26 cellular contexts compared by ENCODE assay signal in genomic region chr3:127264794-127265514, GRCh38. TPM values are rescaled to one million over a fixed set of nuclear protein-coding genes. Genes with fewer than 3 reads are reported as not detected.
"Had no signal": no experiment of that assay in that cellular context is flagged by ENCODE, and none has a peak within 500 bp of the region (broad histone marks: within the 10 kb centered on the region; RNA-seq: fewer than 3 reads in every experiment).

No MANE protein-coding gene starts in this region.

- H3K27ac Mint-ChIP-seq: dendritic cell treated with granulocyte-macrophage colony-stimulating factor and Interleukin-4, amounts not matched to agents 40 ng/mL and 50 ng/mL, for 4 days; nephron; stimulated activated naive B cell treated with anti-CD40 and anti-IgM and Interleukin-4, amounts not matched to agents 10 μg/mL and 1 μg/mL and 100 μg/mL, for 72 hours had no signal

- H3K4me1 ChIP-seq: heart left ventricle, sigmoid colon, transverse colon had no signal

- H3K4me1 Mint-ChIP-seq: naive B cell; nephron; stimulated activated naive B cell treated with anti-CD40 and anti-IgM and Interleukin-4, amounts not matched to agents 10 μg/mL and 1 μg/mL and 100 μg/mL, for 72 hours; stimulated activated naive CD8-positive, alpha-beta T cell treated with anti-CD3 and anti-CD28 coated beads, Interleukin-15, amount 100 ng/mL, for 72 hours had no signal

- H3K27me3 ChIP-seq: transverse colon had no signal

- H3K36me3 ChIP-seq: heart left ventricle, sigmoid colon, thoracic aorta, transverse colon had no signal

- DNase-seq: erythroblast; foreskin melanocyte; heart left ventricle; hippocampal formation; kidney glomerular epithelial cell; mesendoderm; naive B cell; sigmoid colon; stimulated activated CD4-positive, alpha-beta T cell treated with anti-CD3 and anti-CD28 coated beads, Interleukin-2, amount 100 ng/mL, for 24 hours; stimulated activated CD4-positive, alpha-beta T cell treated with anti-CD3 and anti-CD28 coated beads, Interleukin-4, amount 100 ng/mL, for 4 hours; stimulated activated naive B cell treated with anti-CD40 and anti-IgM and Interleukin-4, amounts not matched to agents 10 μg/mL and 1 μg/mL and 100 μg/mL, for 72 hours; stimulated activated naive CD8-positive, alpha-beta T cell treated with anti-CD3 and anti-CD28 coated beads, Interleukin-15, amount 100 ng/mL, for 72 hours; transverse colon had no signal

- H3K4me3 ChIP-seq: heart left ventricle, sigmoid colon, skin epidermis, thoracic aorta, transverse colon had no signal

- H3K4me3 Mint-ChIP-seq: dendritic cell treated with granulocyte-macrophage colony-stimulating factor and Interleukin-4, amounts not matched to agents 40 ng/mL and 50 ng/mL, for 4 days; naive B cell; nephron; stimulated activated naive B cell treated with anti-CD40 and anti-IgM and Interleukin-4, amounts not matched to agents 10 μg/mL and 1 μg/mL and 100 μg/mL, for 72 hours; stimulated activated naive CD8-positive, alpha-beta T cell treated with anti-CD3 and anti-CD28 coated beads, Interleukin-15, amount 100 ng/mL, for 72 hours had no signal

- H3K27ac ChIP-seq: heart left ventricle, sigmoid colon, skin epidermis, thoracic aorta, transverse colon had no signal

- FAIRE-seq: colon, endothelial cell of umbilical vein had no signal

- H3K9me3 ChIP-seq: thoracic aorta had no signal

- H3K36me3 Mint-ChIP-seq: naive B cell; stimulated activated naive B cell treated with anti-CD40 and anti-IgM and Interleukin-4, amounts not matched to agents 10 μg/mL and 1 μg/mL and 100 μg/mL, for 72 hours had no signal

- ATAC-seq: heart left ventricle; stimulated activated naive B cell treated with anti-CD40 and anti-IgM and Interleukin-4, amounts not matched to agents 10 μg/mL and 1 μg/mL and 100 μg/mL, for 72 hours; stimulated activated naive CD8-positive, alpha-beta T cell treated with anti-CD3 and anti-CD28 coated beads, Interleukin-15, amount 100 ng/mL, for 72 hours had no signal

- H3K9me3 Mint-ChIP-seq: stimulated activated naive CD8-positive, alpha-beta T cell treated with anti-CD3 and anti-CD28 coated beads, Interleukin-15, amount 100 ng/mL, for 72 hours had no signal

RNA-seq across cellular contexts. Expression of gene PRR20G, which starts 22.9 kb away (rescaled TPM):
- total RNA-seq: endothelial cell of umbilical vein, glomerular endothelial cell, heart left ventricle, liver, lung microvascular endothelial cell, omental fat pad, pulmonary artery endothelial cell, sigmoid colon, subcutaneous adipose tissue, thoracic aorta, transverse colon, ureter had no signal
- polyA plus RNA-seq: endothelial cell of umbilical vein, heart left ventricle, liver, sigmoid colon had no signal
